Comparison of ENCODE assay signal across 1 cellular context in the genomic region with DNA sequence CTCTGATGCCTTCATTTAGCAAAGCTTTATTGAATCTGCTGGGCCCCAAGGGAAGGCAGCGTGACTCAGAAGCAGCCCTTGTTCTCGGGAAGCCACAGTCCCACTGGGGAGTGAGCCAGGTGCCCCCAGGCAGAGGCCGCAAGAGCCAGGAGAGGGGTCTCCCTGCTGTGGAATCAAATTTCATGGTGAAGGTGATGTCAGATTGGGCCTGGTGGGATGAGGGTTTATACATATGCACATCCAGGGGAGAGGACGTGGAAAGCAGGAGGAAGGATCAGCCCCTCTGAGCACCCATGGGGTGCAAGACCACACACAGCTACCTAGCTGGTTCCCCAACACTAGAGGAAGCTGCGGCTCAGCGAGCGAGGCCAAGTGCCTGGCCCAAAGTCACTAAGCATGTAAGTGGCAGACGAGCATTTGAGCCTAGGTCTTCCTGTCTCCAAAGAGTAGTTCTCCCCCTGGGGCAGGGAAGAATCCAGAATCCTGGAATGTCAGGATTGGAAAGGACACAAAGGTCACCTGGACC.
A peak's percentile ranks its signal among the peaks of the same experiment; 100 is the strongest.
TF ChIP-seq lines count a peak whose summit lies in the region.

No MANE protein-coding gene starts in this region.

TF ChIP-seq in HEK293, 187 proteins besides CTCF, POLR2A, EP300 and RAD21 (continued from another document):
- TF ChIP-seq, protein P1, sequence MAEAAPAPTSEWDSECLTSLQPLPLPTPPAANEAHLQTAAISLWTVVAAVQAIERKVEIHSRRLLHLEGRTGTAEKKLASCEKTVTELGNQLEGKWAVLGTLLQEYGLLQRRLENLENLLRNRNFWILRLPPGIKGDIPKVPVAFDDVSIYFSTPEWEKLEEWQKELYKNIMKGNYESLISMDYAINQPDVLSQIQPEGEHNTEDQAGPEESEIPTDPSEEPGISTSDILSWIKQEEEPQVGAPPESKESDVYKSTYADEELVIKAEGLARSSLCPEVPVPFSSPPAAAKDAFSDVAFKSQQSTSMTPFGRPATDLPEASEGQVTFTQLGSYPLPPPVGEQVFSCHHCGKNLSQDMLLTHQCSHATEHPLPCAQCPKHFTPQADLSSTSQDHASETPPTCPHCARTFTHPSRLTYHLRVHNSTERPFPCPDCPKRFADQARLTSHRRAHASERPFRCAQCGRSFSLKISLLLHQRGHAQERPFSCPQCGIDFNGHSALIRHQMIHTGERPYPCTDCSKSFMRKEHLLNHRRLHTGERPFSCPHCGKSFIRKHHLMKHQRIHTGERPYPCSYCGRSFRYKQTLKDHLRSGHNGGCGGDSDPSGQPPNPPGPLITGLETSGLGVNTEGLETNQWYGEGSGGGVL (tag by site-specific recombination; IDR thresholded peaks at IDR 0.05), result peak; percentile 30; the same call in 1 of the 2 replicates
- no peak for TF ChIP-seq ZNF585B (tag by site-specific recombination; IDR thresholded peaks at IDR 0.05)
- TF ChIP-seq, protein P2, sequence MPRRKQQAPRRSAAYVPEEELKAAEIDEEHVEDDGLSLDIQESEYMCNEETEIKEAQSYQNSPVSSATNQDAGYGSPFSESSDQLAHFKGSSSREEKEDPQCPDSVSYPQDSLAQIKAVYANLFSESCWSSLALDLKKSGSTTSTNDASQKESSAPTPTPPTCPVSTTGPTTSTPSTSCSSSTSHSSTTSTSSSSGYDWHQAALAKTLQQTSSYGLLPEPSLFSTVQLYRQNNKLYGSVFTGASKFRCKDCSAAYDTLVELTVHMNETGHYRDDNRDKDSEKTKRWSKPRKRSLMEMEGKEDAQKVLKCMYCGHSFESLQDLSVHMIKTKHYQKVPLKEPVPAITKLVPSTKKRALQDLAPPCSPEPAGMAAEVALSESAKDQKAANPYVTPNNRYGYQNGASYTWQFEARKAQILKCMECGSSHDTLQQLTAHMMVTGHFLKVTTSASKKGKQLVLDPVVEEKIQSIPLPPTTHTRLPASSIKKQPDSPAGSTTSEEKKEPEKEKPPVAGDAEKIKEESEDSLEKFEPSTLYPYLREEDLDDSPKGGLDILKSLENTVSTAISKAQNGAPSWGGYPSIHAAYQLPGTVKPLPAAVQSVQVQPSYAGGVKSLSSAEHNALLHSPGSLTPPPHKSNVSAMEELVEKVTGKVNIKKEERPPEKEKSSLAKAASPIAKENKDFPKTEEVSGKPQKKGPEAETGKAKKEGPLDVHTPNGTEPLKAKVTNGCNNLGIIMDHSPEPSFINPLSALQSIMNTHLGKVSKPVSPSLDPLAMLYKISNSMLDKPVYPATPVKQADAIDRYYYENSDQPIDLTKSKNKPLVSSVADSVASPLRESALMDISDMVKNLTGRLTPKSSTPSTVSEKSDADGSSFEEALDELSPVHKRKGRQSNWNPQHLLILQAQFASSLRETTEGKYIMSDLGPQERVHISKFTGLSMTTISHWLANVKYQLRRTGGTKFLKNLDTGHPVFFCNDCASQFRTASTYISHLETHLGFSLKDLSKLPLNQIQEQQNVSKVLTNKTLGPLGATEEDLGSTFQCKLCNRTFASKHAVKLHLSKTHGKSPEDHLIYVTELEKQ (tag by site-specific recombination; IDR thresholded peaks at IDR 0.05; ENCODE audit: borderline replicate concordance), result no peak
- TF ChIP-seq ZNF169 (tag by site-specific recombination; IDR thresholded peaks at IDR 0.05), result no peak
- TF ChIP-seq ZNF76 (tag by site-specific recombination; IDR thresholded peaks at IDR 0.05; ENCODE audit: borderline replicate concordance, low read depth), result 0 out of 2 replicates have a peak, but pooled peaks have one; percentile 50
- no peak for TF ChIP-seq ZNF530 (tag by site-specific recombination; IDR thresholded peaks at IDR 0.05; ENCODE audit: low read depth)
- TF ChIP-seq, protein P3, sequence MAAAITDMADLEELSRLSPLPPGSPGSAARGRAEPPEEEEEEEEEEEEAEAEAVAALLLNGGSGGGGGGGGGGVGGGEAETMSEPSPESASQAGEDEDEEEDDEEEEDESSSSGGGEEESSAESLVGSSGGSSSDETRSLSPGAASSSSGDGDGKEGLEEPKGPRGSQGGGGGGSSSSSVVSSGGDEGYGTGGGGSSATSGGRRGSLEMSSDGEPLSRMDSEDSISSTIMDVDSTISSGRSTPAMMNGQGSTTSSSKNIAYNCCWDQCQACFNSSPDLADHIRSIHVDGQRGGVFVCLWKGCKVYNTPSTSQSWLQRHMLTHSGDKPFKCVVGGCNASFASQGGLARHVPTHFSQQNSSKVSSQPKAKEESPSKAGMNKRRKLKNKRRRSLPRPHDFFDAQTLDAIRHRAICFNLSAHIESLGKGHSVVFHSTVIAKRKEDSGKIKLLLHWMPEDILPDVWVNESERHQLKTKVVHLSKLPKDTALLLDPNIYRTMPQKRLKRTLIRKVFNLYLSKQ (tag by site-specific recombination; IDR thresholded peaks at IDR 0.05; ENCODE audit: borderline replicate concordance), result no peak
- TF ChIP-seq YY1 (tag by site-specific recombination; IDR thresholded peaks at IDR 0.05), result no peak
- no peak for TF ChIP-seq ZNF114 (tag by site-specific recombination; IDR thresholded peaks at IDR 0.05)
- no peak for TF ChIP-seq ZNF302 (tag by site-specific recombination; IDR thresholded peaks at IDR 0.05; ENCODE audit: low read depth)
- TF ChIP-seq, protein P4, sequence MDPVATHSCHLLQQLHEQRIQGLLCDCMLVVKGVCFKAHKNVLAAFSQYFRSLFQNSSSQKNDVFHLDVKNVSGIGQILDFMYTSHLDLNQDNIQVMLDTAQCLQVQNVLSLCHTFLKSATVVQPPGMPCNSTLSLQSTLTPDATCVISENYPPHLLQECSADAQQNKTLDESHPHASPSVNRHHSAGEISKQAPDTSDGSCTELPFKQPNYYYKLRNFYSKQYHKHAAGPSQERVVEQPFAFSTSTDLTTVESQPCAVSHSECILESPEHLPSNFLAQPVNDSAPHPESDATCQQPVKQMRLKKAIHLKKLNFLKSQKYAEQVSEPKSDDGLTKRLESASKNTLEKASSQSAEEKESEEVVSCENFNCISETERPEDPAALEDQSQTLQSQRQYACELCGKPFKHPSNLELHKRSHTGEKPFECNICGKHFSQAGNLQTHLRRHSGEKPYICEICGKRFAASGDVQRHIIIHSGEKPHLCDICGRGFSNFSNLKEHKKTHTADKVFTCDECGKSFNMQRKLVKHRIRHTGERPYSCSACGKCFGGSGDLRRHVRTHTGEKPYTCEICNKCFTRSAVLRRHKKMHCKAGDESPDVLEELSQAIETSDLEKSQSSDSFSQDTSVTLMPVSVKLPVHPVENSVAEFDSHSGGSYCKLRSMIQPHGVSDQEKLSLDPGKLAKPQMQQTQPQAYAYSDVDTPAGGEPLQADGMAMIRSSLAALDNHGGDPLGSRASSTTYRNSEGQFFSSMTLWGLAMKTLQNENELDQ (tag by site-specific recombination; IDR thresholded peaks at IDR 0.05; ENCODE audit: low read depth), result no peak
- no peak for TF ChIP-seq SP3 (tag by site-specific recombination; IDR thresholded peaks at IDR 0.05)
- TF ChIP-seq HOXD13 (CRISPR knock-in tag; IDR thresholded peaks at IDR 0.05; ENCODE audit: borderline replicate concordance), result no peak
- no peak for TF ChIP-seq ZNF707 (tag by site-specific recombination; IDR thresholded peaks at IDR 0.05)
